ENCODE assay signal across 9 cellular contexts in genomic region chr1:244239261-244239770, GRCh38.
DNase-seq lines count a peak whose midpoint lies in the region; ATAC-seq, FAIRE-seq and TF ChIP-seq lines count a peak whose summit lies in the region.
"Had no signal": no experiment of that assay in that cellular context is flagged by ENCODE, and none has a peak within 500 bp of the region (broad histone marks: within the 10 kb centered on the region; RNA-seq: fewer than 3 reads in every experiment).

No MANE protein-coding gene starts in this region.

- H3K9me3 ChIP-seq in keratinocyte (ENCODE audit: control insufficient read depth, low read depth, low read length) (no peaks in the 10 kb centered on the region), body of pancreas (no peaks in the 10 kb centered on the region), heart right ventricle (no peaks in the 10 kb centered on the region)

- H3K4me3 ChIP-seq in keratinocyte (ENCODE audit: control insufficient read depth in 2 of 3, extremely low read depth in 1 of 3, insufficient read depth in 2 of 3, low read depth in 1 of 3, low read length in 3 of 3) (no peak overlapping the region), body of pancreas (no peak overlapping the region), coronary artery (no peak overlapping the region), heart right ventricle (no peak overlapping the region)

- ATAC-seq in HG02798 (IDR thresholded peaks at IDR 0.05; ENCODE audit: poor library complexity, unreplicated experiment) = peak; percentile 67
- ATAC-seq in body of pancreas = no peak
- no peak for ATAC-seq in heart right ventricle

- WGBS in body of pancreas, 2 donors = 88 to 89% methylated on average over 4 of the region's 4 CpGs
- 96 to 97% methylated on average over 4 of the region's 4 CpGs for WGBS in heart right ventricle, 2 donors

- H4K20me1 ChIP-seq in keratinocyte (ENCODE audit: control insufficient read depth, extremely low read depth, insufficient read depth, low read length) = no peaks in the 10 kb centered on the region

- in situ Hi-C loops in GM13977 (cut with MboI; ENCODE audit: low pct_unique_long_range_greater_than_20kb, low sequenced_read_pairs, unreplicated experiment) = no loop called here

- no peaks in the 10 kb centered on the region for H3K27me3 ChIP-seq in keratinocyte (ENCODE audit: control insufficient read depth, extremely low read depth, insufficient read depth, low read length)
- no peaks in the 10 kb centered on the region for H3K27me3 ChIP-seq in body of pancreas
- H3K27me3 ChIP-seq in heart right ventricle = no peaks in the 10 kb centered on the region

- TF ChIP-seq CTCF in GM13977 (IDR thresholded peaks at IDR 0.05; ENCODE audit: extremely low read depth, insufficient read depth, missing control alignments) = no peak
- TF ChIP-seq CTCF in keratinocyte (optimal IDR thresholded peaks at IDR 0.05 in 1 of 3, IDR thresholded peaks at IDR 0.05 in 1 of 3, conservative IDR thresholded peaks at IDR 0.05 in 1 of 3; ENCODE audit: extremely low read depth in 1 of 3, insufficient read depth in 2 of 3, low read length in 3 of 3) = no peak
- no peak for TF ChIP-seq CTCF in body of pancreas (IDR thresholded peaks at IDR 0.05)
- TF ChIP-seq CTCF in coronary artery (IDR thresholded peaks at IDR 0.05) = no peak
- TF ChIP-seq CTCF in heart right ventricle (IDR thresholded peaks at IDR 0.05) = no peak

- no peaks in the 10 kb centered on the region for H3K79me2 ChIP-seq in keratinocyte (ENCODE audit: control insufficient read depth, insufficient read depth, low read length)

- no peak for TF ChIP-seq POLR2A in body of pancreas (IDR thresholded peaks at IDR 0.05)

- DNase-seq in GM13977 (ENCODE audit: low spot score) (peak; percentile 41), NOMO-1 treated with dmso at 0.1 percent for 144 hours (lab: John Stamatoyannopoulos, UW; ENCODE audit: unreplicated experiment) (peak; percentile 26), keratinocyte (ENCODE audit: low read depth, low spot score) (peak; percentile 40), body of pancreas (no peak), coronary artery (ENCODE audit: low spot score) (no peak), heart right ventricle (no peak)
- no peak for DNase-seq in effector CD8-positive, alpha-beta T cell (lab: John Stamatoyannopoulos, UW)
- DNase-seq: OCI-M1 had no signal

- no peak overlapping the region for H3K27ac ChIP-seq in keratinocyte (ENCODE audit: control insufficient read depth, insufficient read depth, low read length)
- H3K27ac ChIP-seq in body of pancreas = no peak overlapping the region
- H3K27ac ChIP-seq in coronary artery = no peak overlapping the region
- H3K27ac ChIP-seq in heart right ventricle = no peak overlapping the region

- peaks cover 16% of the 10 kb centered on the region for H3K4me1 ChIP-seq in keratinocyte (ENCODE audit: control insufficient read depth, extremely low read depth, insufficient read depth, low read length)
- no peaks in the 10 kb centered on the region for H3K4me1 ChIP-seq in body of pancreas
- no peaks in the 10 kb centered on the region for H3K4me1 ChIP-seq in heart right ventricle

- peak; percentile 66 for FAIRE-seq in keratinocyte (lab: Jason Lieb, UNC)

- no peaks in the 10 kb centered on the region for H3K9me1 ChIP-seq in keratinocyte (ENCODE audit: control insufficient read depth, extremely low read depth, insufficient read depth, low read length)

- dilution Hi-C loops in keratinocyte (cut with MboI; ENCODE audit: extremely low pct_ligation_motif_present, low sequenced_read_pairs) = no loop called here

- no peak overlapping the region for H3K9ac ChIP-seq in keratinocyte (ENCODE audit: control insufficient read depth, extremely low read depth, insufficient read depth, low read length)

- intact Hi-C loops in body of pancreas (cut with DNase I) = no loop called here
- intact Hi-C loops in heart right ventricle (cut with DNase I) = no loop called here

- H2AFZ ChIP-seq in keratinocyte (ENCODE audit: control insufficient read depth, low read length) = peak overlapping the region; percentile 51

- peak overlapping the region; percentile 2 for H3K4me2 ChIP-seq in keratinocyte (ENCODE audit: control insufficient read depth, extremely low read depth, insufficient read depth, low read depth, low read length)

- H3K36me3 ChIP-seq in keratinocyte (ENCODE audit: control insufficient read depth in 2 of 2, extremely low read depth in 1 of 2, insufficient read depth in 2 of 2, low read length in 2 of 2) (no peaks in the 10 kb centered on the region), body of pancreas (replicated peaks in 1 of 2; ENCODE audit: insufficient read depth in 1 of 2, low read depth in 2 of 2) (no peaks in the 10 kb centered on the region), heart right ventricle (no peaks in the 10 kb centered on the region)

Comparison
In these comparisons a context has a peak if more than half of its experiments do, and no peak if none do; other contexts are left out.
1. DNase-seq: peak in GM13977 (single experiment), NOMO-1 treated with dmso at 0.1 percent for 144 hours (single experiment) and keratinocyte (single experiment); none in body of pancreas (0 of 4), coronary artery (single experiment), effector CD8-positive, alpha-beta T cell (single experiment) and heart right ventricle (0 of 2).